Comparison of ENCODE assay signal across 16 cellular contexts in the genomic region with DNA sequence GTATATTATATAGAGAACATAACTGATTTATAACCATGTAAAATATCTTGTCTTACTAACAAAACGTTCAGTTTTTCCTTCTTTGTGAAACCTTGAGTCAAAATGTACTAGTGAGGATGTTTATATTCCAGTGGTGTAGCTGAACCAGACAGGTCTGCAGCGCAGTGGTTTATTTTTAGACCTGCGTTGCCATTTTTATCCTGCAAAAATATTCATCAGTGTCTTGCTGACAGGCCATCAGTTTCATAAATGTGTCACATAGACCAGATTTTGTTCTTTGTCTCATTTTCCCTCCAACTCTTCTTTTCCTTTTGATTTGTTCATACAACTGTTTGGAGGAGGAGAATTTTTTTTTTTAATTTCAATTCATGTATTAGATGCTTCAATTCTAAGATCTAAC. TPM values are rescaled to one million over a fixed set of nuclear protein-coding genes. Genes with fewer than 3 reads are reported as not detected.
DNase-seq lines count a peak whose midpoint lies in the region; ATAC-seq and TF ChIP-seq lines count a peak whose summit lies in the region.
"Had no signal": no experiment of that assay in that cellular context is flagged by ENCODE, and none has a peak within 500 bp of the region (broad histone marks: within the 10 kb centered on the region; RNA-seq: fewer than 3 reads in every experiment).

No MANE protein-coding gene starts in this region.

- no peak overlapping the region for H3K56ac ChIP-seq in H9 (ENCODE audit: insufficient read length, low read depth, low read length)

- H3K27ac ChIP-seq in heart left ventricle, result peak overlapping the region in 4 of 12 donors; percentile 22 to 66 (median 46)
- H3K27ac ChIP-seq in right cardiac atrium (ENCODE audit: low read length), result no peak overlapping the region
- H3K27ac ChIP-seq in SU-DHL-6 (ENCODE audit: low read depth, low read length), result peak overlapping the region; percentile 62
- no peak overlapping the region for H3K27ac ChIP-seq in mesenchymal stem cell (ENCODE audit: low read length, poor library complexity, severe bottlenecking)
- H3K27ac ChIP-seq in H9 (ENCODE audit: insufficient read length, low read depth, low read length), result no peak overlapping the region

- ATAC-seq in heart left ventricle (peak; percentile 53 to 77 (median 62)), right cardiac atrium (no peak), HG02973 (IDR thresholded peaks at IDR 0.05; ENCODE audit: unreplicated experiment) (no peak), GM21786 (IDR thresholded peaks at IDR 0.05; ENCODE audit: unreplicated experiment) (no peak)
- ATAC-seq: CD8-positive, alpha-beta T cell; PC-3 had no signal

- H4K8ac ChIP-seq in mesenchymal stem cell (ENCODE audit: low read length) (no peak overlapping the region), H9 (replicated peaks; ENCODE audit: insufficient read length, low read depth, low read length) (no peak overlapping the region)

- H3K4me1 Mint-ChIP-seq in H9, result peaks cover 0 to 3% of the 10 kb centered on the region in 2 experiments; a peak in 2 of 4 replicates

- H3T11ph ChIP-seq in H9 (ENCODE audit: low read length), result no peak overlapping the region

- H2BK15ac ChIP-seq in mesenchymal stem cell (ENCODE audit: low read depth, poor library complexity, severe bottlenecking), result no peak overlapping the region
- H2BK15ac ChIP-seq in H9 (ENCODE audit: low read depth, low read length), result no peak overlapping the region

- H3K9me3 Mint-ChIP-seq in H9, result no peaks in the 10 kb centered on the region
- H3K9me3 Mint-ChIP-seq: CD8-positive, alpha-beta T cell had no signal

- H3K4me1 ChIP-seq in heart left ventricle (peaks cover 0 to 25% (median 7%) of the 10 kb centered on the region in 12 donors), right cardiac atrium (ENCODE audit: control insufficient read depth, insufficient read depth, low read length) (peaks cover 3% of the 10 kb centered on the region), mesenchymal stem cell (ENCODE audit: control insufficient read depth, insufficient read depth, low read depth, low read length) (no peaks in the 10 kb centered on the region), H9 (ENCODE audit: insufficient read depth, low read length) (no peaks in the 10 kb centered on the region)

- H3K4ac ChIP-seq in mesenchymal stem cell (ENCODE audit: low read depth in 1 of 2, low read length in 2 of 2) (no peak overlapping the region), H9 (ENCODE audit: low read depth, low read length) (no peak overlapping the region)

- H3K9me3 ChIP-seq in heart left ventricle (peaks cover 0 to 3% (median 0%) of the 10 kb centered on the region in 12 donors), right cardiac atrium (ENCODE audit: control insufficient read depth, low read length) (no peaks in the 10 kb centered on the region), SU-DHL-6 (ENCODE audit: insufficient read depth, low read length) (no peaks in the 10 kb centered on the region), mesenchymal stem cell (ENCODE audit: control insufficient read depth, low read length) (peaks cover 7% of the 10 kb centered on the region), H9 (ENCODE audit: control insufficient read depth, low read depth, low read length) (no peaks in the 10 kb centered on the region)

- H3K36me3 Mint-ChIP-seq in H9 (ENCODE audit: insufficient read depth in 1 of 3, low read depth in 3 of 3), result peaks cover 3 to 7% (median 5%) of the 10 kb centered on the region in 3 experiments; a peak in 6 of 7 replicates

- H4K91ac ChIP-seq in mesenchymal stem cell (ENCODE audit: low read length), result no peak overlapping the region
- H4K91ac ChIP-seq in H9 (ENCODE audit: insufficient read length, low read depth, low read length), result no peak overlapping the region

- H2BK5ac ChIP-seq in mesenchymal stem cell (ENCODE audit: low read depth, low read length, poor library complexity, severe bottlenecking) (no peak overlapping the region), H9 (ENCODE audit: insufficient read length, low read length) (no peak overlapping the region)

- DNase-seq in heart left ventricle, result no peak
- DNase-seq in right cardiac atrium, result no peak
- DNase-seq in mesenchymal stem cell, result peak; percentile 18
- no peak for DNase-seq in H9
- no peak for DNase-seq in stimulated activated CD4-positive, alpha-beta T cell treated with anti-CD3 and anti-CD28 coated beads, Interleukin-1b, Interleukin-23, amount 100 ng/mL, for 48 hours
- DNase-seq: CD8-positive, alpha-beta T cell; DMS79; MV-4-11; NCI-H1417; NCI-H187 treated with DMSO at 0.1 percent for 48 hours; NCI-H2171; NCI-H446 treated with DMSO at 0.1 percent for 48 hours; PC-3 had no signal

- H2BK20ac ChIP-seq in H9 (ENCODE audit: low read depth, low read length, poor library complexity, severe bottlenecking), result no peak overlapping the region

- H2AK5ac ChIP-seq in mesenchymal stem cell (ENCODE audit: low read length, severe bottlenecking) (no peak overlapping the region), H9 (ENCODE audit: insufficient read length, low read length) (no peak overlapping the region)

- H3K9me2 ChIP-seq in SU-DHL-6 (replicated peaks; ENCODE audit: insufficient read depth, low read length), result no peaks in the 10 kb centered on the region

- H2BK12ac ChIP-seq in mesenchymal stem cell (ENCODE audit: low read length in 2 of 2) (no peak overlapping the region), H9 (ENCODE audit: insufficient read length, low read depth, low read length) (no peak overlapping the region)

- H3K27ac Mint-ChIP-seq in H9, result no peak overlapping the region
- H3K27ac Mint-ChIP-seq: CD8-positive, alpha-beta T cell had no signal

- intact Hi-C loops in heart left ventricle (cut with DNase I) (loop anchor here in 1 of 10 donors (5.0 kb wide), 1 partner anchor 36 kb away; no protein-coding TSS in a partner anchor), right cardiac atrium (cut with DNase I) (no loop called here)

- peak overlapping the region; percentile 23; the same call in 1 of the 2 replicates for H3K9ac ChIP-seq in SU-DHL-6 (ENCODE audit: low read length)
- H3K9ac ChIP-seq in mesenchymal stem cell (ENCODE audit: low read length), result no peak overlapping the region
- no peak overlapping the region for H3K9ac ChIP-seq in H9 (ENCODE audit: extremely low read depth, insufficient read length, low read length)

- no peak overlapping the region for H4K5ac ChIP-seq in H9 (ENCODE audit: insufficient read length, low read depth, low read length)

- H3K4me3 ChIP-seq in heart left ventricle (no peak overlapping the region), right cardiac atrium (ENCODE audit: low read length) (no peak overlapping the region), SU-DHL-6 (ENCODE audit: insufficient read depth, low read length, poor library complexity, severe bottlenecking) (peak overlapping the region; percentile 10), mesenchymal stem cell (ENCODE audit: insufficient read depth in 1 of 2, low read depth in 1 of 2, low read length in 2 of 2) (no peak overlapping the region)

- H4K20me1 ChIP-seq in SU-DHL-6 (ENCODE audit: low read depth, low read length) (no peaks in the 10 kb centered on the region), H9 (ENCODE audit: control insufficient read depth, insufficient read depth, insufficient read length) (no peaks in the 10 kb centered on the region)

- WGBS in heart left ventricle, 4 donors, result 22 to 26% (median 24%) methylated on average over 3 of the region's 3 CpGs
- WGBS in right cardiac atrium, result 25% methylated on average over 3 of the region's 3 CpGs
- WGBS in mesenchymal stem cell, result 80% methylated on average over 2 of the region's 3 CpGs
- no CpG with 5 or more reads among the region's 3 CpGs for WGBS in H9 (ENCODE audit: extremely low coverage, insufficient read length, low lambda C conversion rate)

- no peak overlapping the region for H2AFZ ChIP-seq in SU-DHL-6 (ENCODE audit: low read depth, low read length, severe bottlenecking)
- H2AFZ ChIP-seq in mesenchymal stem cell (ENCODE audit: low read depth, low read length), result no peak overlapping the region
- H2AFZ ChIP-seq in H9 (ENCODE audit: low read length), result no peak overlapping the region

- H3F3A ChIP-seq in SU-DHL-6 (ENCODE audit: insufficient read depth), result peaks cover 4% of the 10 kb centered on the region; the same call in 1 of the 2 replicates

- no peak overlapping the region for H3K14ac ChIP-seq in mesenchymal stem cell (ENCODE audit: low read length in 2 of 2)
- H3K14ac ChIP-seq in H9 (ENCODE audit: insufficient read depth, low read length), result no peak overlapping the region

- no peaks in the 10 kb centered on the region for H3K27me3 Mint-ChIP-seq in H9 (ENCODE audit: low read depth)

- H3K36me3 ChIP-seq in heart left ventricle (peaks cover 0 to 5% (median 0%) of the 10 kb centered on the region in 9 donors), SU-DHL-6 (ENCODE audit: low read length) (peaks cover 8% of the 10 kb centered on the region; the same call in 1 of the 2 replicates), mesenchymal stem cell (ENCODE audit: control insufficient read depth in 1 of 2, insufficient read depth in 2 of 2, low read depth in 1 of 2, low read length in 2 of 2) (peaks cover 3 to 7% of the 10 kb centered on the region in 2 experiments)

- no peak for TF ChIP-seq POLR2A in heart left ventricle (IDR thresholded peaks at IDR 0.05)

- H3K18ac ChIP-seq in mesenchymal stem cell (ENCODE audit: low read depth in 1 of 2, low read length in 2 of 2), result no peak overlapping the region
- H3K18ac ChIP-seq in H9 (ENCODE audit: insufficient read length, low read depth, low read length), result no peak overlapping the region

- H3K23me2 ChIP-seq in H9 (ENCODE audit: insufficient read length, low read depth, low read length, poor library complexity, severe bottlenecking), result no peaks in the 10 kb centered on the region

- TF ChIP-seq CTCF in heart left ventricle (IDR thresholded peaks at IDR 0.05) (no peak), SU-DHL-6 (IDR thresholded peaks at IDR 0.05; ENCODE audit: insufficient read depth, low read length, poor library complexity, severe bottlenecking) (no peak), H9 (conservative IDR thresholded peaks at IDR 0.05) (no peak)

- H3K79me2 ChIP-seq in SU-DHL-6 (ENCODE audit: insufficient read depth, low read length), result peaks cover 84% of the 10 kb centered on the region
- H3K79me2 ChIP-seq in H9 (ENCODE audit: insufficient read depth, low read length), result peaks cover 11% of the 10 kb centered on the region; the same call in 1 of the 2 replicates

- H3K79me1 ChIP-seq in mesenchymal stem cell (replicated peaks; ENCODE audit: low read length, poor library complexity, severe bottlenecking) (peaks cover 30% of the 10 kb centered on the region), H9 (ENCODE audit: insufficient read depth, low read depth, low read length, poor library complexity, severe bottlenecking) (peaks cover 5% of the 10 kb centered on the region)

- no peak overlapping the region for H3K23ac ChIP-seq in mesenchymal stem cell (ENCODE audit: low read length in 2 of 2)
- no peak overlapping the region for H3K23ac ChIP-seq in H9 (ENCODE audit: insufficient read length, low read depth, low read length)

- H3K4me2 ChIP-seq in SU-DHL-6 (ENCODE audit: low read depth, low read length, poor library complexity, severe bottlenecking), result peak overlapping the region; percentile 56
- H3K4me2 ChIP-seq in mesenchymal stem cell (ENCODE audit: low read length, poor library complexity, severe bottlenecking), result no peak overlapping the region
- H3K4me2 ChIP-seq in H9 (ENCODE audit: insufficient read depth, insufficient read length, low read length), result no peak overlapping the region

- H3K4me3 Mint-ChIP-seq in H9, result no peak overlapping the region
- H3K4me3 Mint-ChIP-seq: CD8-positive, alpha-beta T cell had no signal

- no peak overlapping the region for H2BK120ac ChIP-seq in mesenchymal stem cell (ENCODE audit: low read depth, low read length)
- H2BK120ac ChIP-seq in H9 (ENCODE audit: low read depth, low read length, poor library complexity, severe bottlenecking), result no peak overlapping the region

- H3K27me3 ChIP-seq in heart left ventricle (no peaks in the 10 kb centered on the region), right cardiac atrium (ENCODE audit: control insufficient read depth, insufficient read depth) (no peaks in the 10 kb centered on the region), SU-DHL-6 (ENCODE audit: low read length) (no peaks in the 10 kb centered on the region), mesenchymal stem cell (ENCODE audit: control insufficient read depth in 1 of 2, insufficient read depth in 1 of 2, low read length in 2 of 2) (no peaks in the 10 kb centered on the region), H9 (ENCODE audit: insufficient read depth, low read length) (no peaks in the 10 kb centered on the region)

RNA-seq across cellular contexts. Expression of a gene that starts 43.1 kb away (rescaled TPM):
- 100 to 1,000 TPM in 1 of 9 donors, 10 to 100 TPM in 8; 40.5 to 114 (median 80.1) TPM for total RNA-seq in heart left ventricle
- polyA plus RNA-seq in heart left ventricle, result 10 to 100 TPM; 41.9 to 46.0 TPM
- total RNA-seq in right cardiac atrium, result 100 to 1,000 TPM; 102 to 147 (median 112) TPM
- 69.1 TPM for polyA plus RNA-seq in right cardiac atrium
- polyA plus RNA-seq in mesenchymal stem cell (2013, experiment 1 of 2), result 149 TPM
- polyA plus RNA-seq in mesenchymal stem cell (2013, experiment 2 of 2), result 152 TPM
- total RNA-seq in H9 (2021), result 107 and 111 TPM in 2 replicates

Comparison
In these comparisons a context has a peak if more than half of its experiments do, and no peak if none do; other contexts are left out.
1. ATAC-seq: peak in heart left ventricle (4 of 4); none in right cardiac atrium (0 of 2), HG02973 (single experiment) and GM21786 (single experiment).